In genomic region chr3:153158961-153159735, GRCh38 we compare ENCODE assay signal across 15 cellular contexts. TPM values are rescaled to one million over a fixed set of nuclear protein-coding genes. Genes with fewer than 3 reads are reported as not detected.
A peak's percentile ranks its signal among the peaks of the same experiment; 100 is the strongest.
DNase-seq lines count a peak whose midpoint lies in the region; ATAC-seq and TF ChIP-seq lines count a peak whose summit lies in the region.
"Had no signal": no experiment of that assay in that cellular context is flagged by ENCODE, and none has a peak within 500 bp of the region (broad histone marks: within the 10 kb centered on the region; RNA-seq: fewer than 3 reads in every experiment).

No MANE protein-coding gene starts in this region.

- H3K9ac ChIP-seq in KMS-11: no peak overlapping the region

- POLR2A ChIA-PET in CD4-positive, alpha-beta T cell (lab: Charles Lee): interaction anchor here (1.2 to 2.4 kb wide), 2 partner anchors 13 to 126 kb away, joined by 3 to 12 read pairs; no protein-coding TSS in a partner anchor

- H3K4me3 Mint-ChIP-seq in CD4-positive, alpha-beta T cell: peak overlapping the region; percentile 100
- H3K4me3 Mint-ChIP-seq in brain (peak overlapping the region; percentile 94 to 99 (median 98)), naive B cell (peak overlapping the region in 7 of 8 donors; percentile 96 to 100 (median 100))

- 0 out of 2 replicates have a peak, but pooled peaks cover 5% of the 10 kb centered on the region for H4K20me1 ChIP-seq in KMS-11 (ENCODE audit: insufficient read depth)

- no peaks in the 10 kb centered on the region for H3K9me3 ChIP-seq in CD4-positive, alpha-beta T cell (ENCODE audit: control insufficient read depth, low read length)
- H3K9me3 ChIP-seq in aorta (ENCODE audit: control insufficient read depth, low read length): no peaks in the 10 kb centered on the region
- H3K9me3 ChIP-seq: left lung, psoas muscle, thyroid gland had no signal

- peak overlapping the region; percentile 82; the same call in 1 of the 2 replicates for H3K4me2 ChIP-seq in KMS-11

- TF ChIP-seq CTCF in CD4-positive, alpha-beta T cell (IDR thresholded peaks at IDR 0.05): no peak
- TF ChIP-seq CTCF in KMS-11 (conservative IDR thresholded peaks at IDR 0.05; ENCODE audit: low read depth, low read length) (no peak), brain (conservative IDR thresholded peaks at IDR 0.05) (no peak)

- no peaks in the 10 kb centered on the region for H3K9me3 Mint-ChIP-seq in CD4-positive, alpha-beta T cell
- H3K9me3 Mint-ChIP-seq in brain: peaks cover 0 to 4% (median 0%) of the 10 kb centered on the region in 5 experiments
- H3K9me3 Mint-ChIP-seq in naive B cell: peaks cover 0 to 3% (median 0%) of the 10 kb centered on the region in 7 donors

- no peaks in the 10 kb centered on the region for H3K27me3 Mint-ChIP-seq in CD4-positive, alpha-beta T cell
- H3K27me3 Mint-ChIP-seq in brain (peaks cover 26% of the 10 kb centered on the region), naive B cell (no peaks in the 10 kb centered on the region)

- DNase-seq in CD4-positive, alpha-beta T cell: no peak
- no peak for DNase-seq in naive B cell
- no peak for DNase-seq in aorta
- DNase-seq: HCEC 1CT, left lung, NCI-H526 treated with DMSO at 0.1 percent for 48 hours, psoas muscle, T-helper 9 cell, thyroid gland had no signal

- peaks cover 19% of the 10 kb centered on the region for H3K79me2 ChIP-seq in KMS-11 (ENCODE audit: insufficient read depth, low read depth)

- H3K36me3 ChIP-seq in KMS-11 (ENCODE audit: insufficient read depth): no peaks in the 10 kb centered on the region
- H3K36me3 ChIP-seq in aorta (ENCODE audit: control insufficient read depth in 1 of 2, insufficient read depth in 2 of 2, low read length in 1 of 2): no peaks in the 10 kb centered on the region
- H3K36me3 ChIP-seq: left lung, thyroid gland had no signal

- no peak overlapping the region for H3K27ac ChIP-seq in CD4-positive, alpha-beta T cell (ENCODE audit: low read depth, low read length)
- H3K27ac ChIP-seq in KMS-11 (no peak overlapping the region), aorta (ENCODE audit: low read depth in 1 of 2, low read length in 2 of 2) (no peak overlapping the region)
- H3K27ac ChIP-seq: C4-2B had no signal

- H3K4me1 Mint-ChIP-seq in CD4-positive, alpha-beta T cell (ENCODE audit: low read depth): peaks cover 30% of the 10 kb centered on the region
- H3K4me1 Mint-ChIP-seq in brain: peaks cover 11% of the 10 kb centered on the region
- H3K4me1 Mint-ChIP-seq in naive B cell: peaks cover 19 to 28% (median 22%) of the 10 kb centered on the region in 3 donors

- H3K36me3 Mint-ChIP-seq in CD4-positive, alpha-beta T cell (ENCODE audit: low read depth): peaks cover 27% of the 10 kb centered on the region
- no peaks in the 10 kb centered on the region for H3K36me3 Mint-ChIP-seq in brain
- no peaks in the 10 kb centered on the region for H3K36me3 Mint-ChIP-seq in naive B cell

- ATAC-seq in CD4-positive, alpha-beta T cell (ENCODE audit: poor library complexity): no peak
- ATAC-seq in naive B cell (ENCODE audit: low read depth in 2 of 2) (no peak), HG03097 (IDR thresholded peaks at IDR 0.05; ENCODE audit: low FRiP score, unreplicated experiment) (no peak), aorta (ENCODE audit: low FRiP score) (no peak), HG03432 (IDR thresholded peaks at IDR 0.05; ENCODE audit: unreplicated experiment) (no peak), HG02610 (IDR thresholded peaks at IDR 0.05; ENCODE audit: unreplicated experiment) (no peak)
- ATAC-seq: left lung, psoas muscle had no signal

- 91 to 92% methylated on average over 9 of the region's 9 CpGs for WGBS in aorta, 2 donors

- H3K4me1 ChIP-seq in KMS-11 (ENCODE audit: low read depth, poor library complexity, severe bottlenecking) (peaks cover 7% of the 10 kb centered on the region), aorta (ENCODE audit: control insufficient read depth in 1 of 2, insufficient read depth in 2 of 2, low read length in 2 of 2) (no peaks in the 10 kb centered on the region)

- H3K27ac Mint-ChIP-seq in CD4-positive, alpha-beta T cell: peak overlapping the region; percentile 95
- H3K27ac Mint-ChIP-seq in brain: peak overlapping the region in 4 of 5 experiments; percentile 23 to 100 (median 98)
- peak overlapping the region in 2 of 6 donors; percentile 42 to 96 for H3K27ac Mint-ChIP-seq in naive B cell

- H2AFZ ChIP-seq in KMS-11 (ENCODE audit: low read depth): peak overlapping the region; percentile 96; the same call in 1 of the 2 replicates

- intact Hi-C loops in CD4-positive, alpha-beta T cell (cut with DNase I, micrococcal nuclease): no loop called here
- intact Hi-C loops in aorta (cut with DNase I): no loop called here

- no peaks in the 10 kb centered on the region for H3K27me3 ChIP-seq in CD4-positive, alpha-beta T cell (ENCODE audit: control insufficient read depth, insufficient read depth, low read length)
- H3K27me3 ChIP-seq in KMS-11 (ENCODE audit: insufficient read depth, low read depth) (no peaks in the 10 kb centered on the region), aorta (ENCODE audit: control insufficient read depth in 1 of 2, insufficient read depth in 2 of 2, low read length in 1 of 2) (peaks cover 0 to 2% of the 10 kb centered on the region in 2 donors)
- H3K27me3 ChIP-seq: left lung, thyroid gland had no signal

- CTCF ChIA-PET in CD4-positive, alpha-beta T cell (lab: Charles Lee): no interaction called here

- H3K4me3 ChIP-seq in KMS-11 (IDR thresholded peaks at IDR 0.05; ENCODE audit: insufficient read depth, low read depth, low read length): no peak overlapping the region
- H3K4me3 ChIP-seq in aorta (ENCODE audit: low read length in 2 of 2): no peak overlapping the region

RNA-seq across cellular contexts. Expression of gene RAP2B, which starts 2.9 kb away (rescaled TPM):
- total RNA-seq in CD4-positive, alpha-beta T cell: 10 to 100 TPM; 13.8 to 14.8 TPM
- polyA plus RNA-seq in brain (ENCODE audit: insufficient read depth, low read depth, low replicate concordance) (0.46 TPM), naive B cell (ENCODE audit: low read depth in 6 of 6) (1 to 10 TPM; 5.4 to 9.3 (median 7.5) TPM), aorta (1 to 10 TPM; 2.4 to 4.1 TPM)
- total RNA-seq in aorta: 10 to 100 TPM; 11.3 to 20.7 TPM
